Comparison of ENCODE assay signal across 8 cellular contexts in genomic region chr2:240569523-240569997, GRCh38. TPM values are rescaled to one million over a fixed set of nuclear protein-coding genes. Genes with fewer than 3 reads are reported as not detected.
DNase-seq lines count a peak whose midpoint lies in the region; ATAC-seq and TF ChIP-seq lines count a peak whose summit lies in the region.

No MANE protein-coding gene starts in this region.

- peaks cover 29% of the 10 kb centered on the region for H3K4me1 ChIP-seq in mesodermal cell (ENCODE audit: control insufficient read depth, insufficient read depth, low read length, poor library complexity, severe bottlenecking)
- H3K4me1 ChIP-seq in upper lobe of right lung: peaks cover 50% of the 10 kb centered on the region

- intact Hi-C loops in upper lobe of right lung (cut with DNase I): no loop called here

- peak; percentile 67 for DNase-seq in activated effector memory CD4-positive, alpha-beta T cell treated with anti-CD3 and anti-CD28 coated beads, Interleukin-2, amount 50 U/mL, for 16 hours
- no peak for DNase-seq in activated effector memory CD4-positive, alpha-beta T cell treated with Interleukin-2 at 50 U/mL for 16 hours
- DNase-seq in brain microvascular endothelial cell (no peak), upper lobe of right lung (peak; percentile 64), GM03348 (ENCODE audit: low spot score) (no peak), NCI-H1436 treated with DMSO at 0.1 percent for 48 hours (lab: John Stamatoyannopoulos, UW) (no peak)

- 85 to 87% methylated on average over 5 to 7 of the region's 9 CpGs for WGBS in mesodermal cell (ENCODE audit: insufficient coverage in 2 of 2), 2 experiments

- no peak overlapping the region for H3K27ac ChIP-seq in brain microvascular endothelial cell
- no peak overlapping the region for H3K27ac ChIP-seq in mesodermal cell (ENCODE audit: low read depth, low read length, severe bottlenecking)
- H3K27ac ChIP-seq in upper lobe of right lung: peak overlapping the region; percentile 83

- TF ChIP-seq CTCF in brain microvascular endothelial cell (IDR thresholded peaks at IDR 0.05; ENCODE audit: low read depth, low read length, missing control alignments): no peak
- TF ChIP-seq CTCF in upper lobe of right lung (IDR thresholded peaks at IDR 0.05): no peak

- in situ Hi-C loops in brain microvascular endothelial cell (cut with HindIII; ENCODE audit: low pct_ligation_motif_present, low sequenced_read_pairs): no loop called here

- ATAC-seq in upper lobe of right lung (no peak), HG03139 (IDR thresholded peaks at IDR 0.05; ENCODE audit: unreplicated experiment) (no peak)

- H3K36me3 ChIP-seq in brain microvascular endothelial cell (replicated peaks) (peaks cover 2% of the 10 kb centered on the region), mesodermal cell (ENCODE audit: control insufficient read depth, insufficient read depth, low read length) (peaks cover under 1% of the 10 kb centered on the region), upper lobe of right lung (peaks cover 19% of the 10 kb centered on the region)

- H3K27me3 ChIP-seq in brain microvascular endothelial cell (replicated peaks) (no peaks in the 10 kb centered on the region), upper lobe of right lung (no peaks in the 10 kb centered on the region)

- H3K4me3 ChIP-seq in brain microvascular endothelial cell (ENCODE audit: low read depth, low read length) (peak overlapping the region; percentile 47), mesodermal cell (ENCODE audit: extremely low read depth, insufficient read depth, low read length, poor library complexity, severe bottlenecking) (peak overlapping the region; percentile 47), upper lobe of right lung (peak overlapping the region; percentile 78)

- H3K9me3 ChIP-seq in mesodermal cell (ENCODE audit: control insufficient read depth, low read length): no peaks in the 10 kb centered on the region
- H3K9me3 ChIP-seq in upper lobe of right lung: no peaks in the 10 kb centered on the region

RNA-seq across cellular contexts. Expression of gene RNPEPL1, which starts 1.3 kb away (rescaled TPM):
- 30.9 TPM for polyA plus RNA-seq in mesodermal cell (2013, experiment 1 of 2)
- 26.6 TPM for polyA plus RNA-seq in mesodermal cell (2013, experiment 2 of 2)
- 88.6 TPM for total RNA-seq in upper lobe of right lung

RNA-seq across cellular contexts. Expression of gene DUSP28, which starts 9.4 kb away (rescaled TPM):
- polyA plus RNA-seq in mesodermal cell (2013, experiment 1 of 2): 4.7 TPM
- 6.2 TPM for polyA plus RNA-seq in mesodermal cell (2013, experiment 2 of 2)
- 5.3 TPM for total RNA-seq in upper lobe of right lung

RNA-seq across cellular contexts. Expression of gene ANKMY1, which starts 11.8 kb away (rescaled TPM):
- 7.9 TPM for polyA plus RNA-seq in mesodermal cell (2013, experiment 1 of 2)
- polyA plus RNA-seq in mesodermal cell (2013, experiment 2 of 2): 6.0 TPM
- 19.3 TPM for total RNA-seq in upper lobe of right lung

RNA-seq across cellular contexts. Expression of gene CAPN10, which starts 17.0 kb away (rescaled TPM):
- polyA plus RNA-seq in mesodermal cell (2013, experiment 1 of 2): 35.4 TPM
- polyA plus RNA-seq in mesodermal cell (2013, experiment 2 of 2): 24.0 TPM
- 31.8 TPM for total RNA-seq in upper lobe of right lung

RNA-seq across cellular contexts. Expression of gene GPR35, which starts 55.7 kb away (rescaled TPM):
- 0.37 TPM for polyA plus RNA-seq in mesodermal cell (2013, experiment 1 of 2)
- polyA plus RNA-seq in mesodermal cell (2013, experiment 2 of 2): 0.30 TPM
- total RNA-seq in upper lobe of right lung: 3.4 TPM

Comparison
In these comparisons a context has a peak if more than half of its experiments do, and no peak if none do; other contexts are left out.
1. DNase-seq: peak in activated effector memory CD4-positive, alpha-beta T cell treated with anti-CD3 and anti-CD28 coated beads, Interleukin-2, amount 50 U/mL, for 16 hours (single experiment) and upper lobe of right lung (single experiment); none in activated effector memory CD4-positive, alpha-beta T cell treated with Interleukin-2 at 50 U/mL for 16 hours (single experiment), brain microvascular endothelial cell (single experiment), GM03348 (single experiment) and NCI-H1436 treated with DMSO at 0.1 percent for 48 hours (single experiment).
2. Peak in every context shown above with its lines, with median percentiles within 50 percentile points of each other: H3K4me3 ChIP-seq.